ENCODE assay signal across 21 cellular contexts in the genomic region with DNA sequence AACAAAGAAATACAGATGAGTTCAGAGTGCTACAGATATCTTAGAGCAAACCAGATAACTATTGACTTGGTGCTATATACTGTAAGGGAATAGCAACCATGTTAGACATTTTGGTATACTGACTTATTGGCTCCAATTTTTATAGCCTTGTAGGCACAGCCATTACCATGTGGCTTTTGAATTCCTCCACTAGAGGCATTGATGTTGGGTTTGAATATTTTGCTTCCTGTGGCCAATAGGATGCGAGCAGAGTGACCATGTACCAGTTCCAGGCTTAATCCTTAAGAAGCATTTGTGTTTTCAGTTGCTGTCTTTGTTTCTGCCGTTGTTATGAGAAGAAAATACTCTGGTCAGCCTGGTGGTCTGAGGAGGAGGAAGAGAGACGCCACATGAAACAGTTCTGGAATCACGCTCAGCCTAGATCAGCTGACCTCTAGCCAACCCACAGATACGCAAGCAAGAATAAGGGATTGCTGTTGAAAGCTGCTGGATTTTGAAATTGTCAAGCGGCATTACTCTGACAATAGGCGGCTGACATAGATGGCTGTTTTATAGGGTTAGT.
DNase-seq lines count a peak whose midpoint lies in the region; ATAC-seq and TF ChIP-seq lines count a peak whose summit lies in the region.
"Had no signal": no experiment of that assay in that cellular context is flagged by ENCODE, and none has a peak within 500 bp of the region (broad histone marks: within the 10 kb centered on the region; RNA-seq: fewer than 3 reads in every experiment).

No MANE protein-coding gene starts in this region.

- DNase-seq in H9 (no peak), RPMI7951 (ENCODE audit: low read depth) (peak; percentile 74), immature natural killer cell (peak; percentile 3 to 22 (median 10)), Caco-2 (no peak)
- DNase-seq in activated effector memory CD4-positive, alpha-beta T cell treated with Interleukin-2 at 50 U/mL for 16 hours, result no peak
- DNase-seq in activated T-helper 1 cell treated with anti-CD3 and anti-CD28 coated beads, Interleukin-12 subunit alpha, Interleukin-12 subunit beta, Interleukin-2, Interleukin-4 antibody, amounts not matched to agents 30 ng/mL and 10 ng/mL and 1 ng/mL, durations not matched to agents 14 hours and 24 hours and 36 hours (ENCODE audit: low spot score), result no peak
- DNase-seq: ACHN, activated gamma-delta T cell, C1 segment of cervical spinal cord, GDM1, Kasumi-1, naive B cell, NCI-H1436, NCI-H510A treated with DMSO at 0.1 percent for 48 hours, SHP77, T-helper 2 cell had no signal

- ATAC-seq in HG03045 (IDR thresholded peaks at IDR 0.05; ENCODE audit: unreplicated experiment), result no peak
- ATAC-seq: gastroesophageal sphincter had no signal

- no CpG with 5 or more reads among the region's 7 CpGs for WGBS in H9 (ENCODE audit: extremely low coverage, insufficient read length, low lambda C conversion rate)

- H2BK15ac ChIP-seq in H9 (ENCODE audit: low read depth, low read length), result no peak overlapping the region

- no peak overlapping the region for H2AFZ ChIP-seq in H9 (ENCODE audit: low read length)

- no peak overlapping the region for H3K27ac Mint-ChIP-seq in H9
- no peak overlapping the region for H3K27ac Mint-ChIP-seq in immature natural killer cell
- no peak overlapping the region for H3K27ac Mint-ChIP-seq in Caco-2 (ENCODE audit: unreplicated experiment)
- no peak overlapping the region for H3K27ac Mint-ChIP-seq in activated T-helper 1 cell treated with anti-CD3 and anti-CD28 coated beads, Interleukin-12 subunit alpha, Interleukin-12 subunit beta, Interleukin-2, Interleukin-4 antibody, amounts not matched to agents 30 ng/mL and 10 ng/mL and 1 ng/mL, durations not matched to agents 14 hours and 24 hours and 36 hours
- H3K27ac Mint-ChIP-seq: naive B cell had no signal

- no peak overlapping the region for H3K18ac ChIP-seq in H9 (ENCODE audit: insufficient read length, low read depth, low read length)

- no peak overlapping the region for H3K4me2 ChIP-seq in H9 (ENCODE audit: insufficient read depth, insufficient read length, low read length)

- no peak overlapping the region for H2BK120ac ChIP-seq in H9 (ENCODE audit: low read depth, low read length, poor library complexity, severe bottlenecking)

- H3K9me3 ChIP-seq in H9 (ENCODE audit: control insufficient read depth, low read depth, low read length), result no peaks in the 10 kb centered on the region
- no peaks in the 10 kb centered on the region for H3K9me3 ChIP-seq in Caco-2
- H3K9me3 ChIP-seq: gastroesophageal sphincter, right atrium auricular region had no signal

- no peaks in the 10 kb centered on the region for H3K36me3 ChIP-seq in Caco-2 (ENCODE audit: control insufficient read depth, insufficient read depth, low read length)
- H3K36me3 ChIP-seq: gastroesophageal sphincter, right atrium auricular region had no signal

- no peak overlapping the region for H3T11ph ChIP-seq in H9 (ENCODE audit: low read length)

- no peaks in the 10 kb centered on the region; the same call in 1 of the 2 replicates for H3K4me1 ChIP-seq in H9 (ENCODE audit: insufficient read depth, low read length)
- peaks cover 10% of the 10 kb centered on the region for H3K4me1 ChIP-seq in Caco-2
- H3K4me1 ChIP-seq: gastroesophageal sphincter, right atrium auricular region had no signal

- H3K56ac ChIP-seq in H9 (ENCODE audit: insufficient read length, low read depth, low read length), result no peak overlapping the region

- no peak overlapping the region for H2BK12ac ChIP-seq in H9 (ENCODE audit: insufficient read length, low read depth, low read length)

- H2AK5ac ChIP-seq in H9 (ENCODE audit: insufficient read length, low read length), result no peak overlapping the region

- TF ChIP-seq CTCF in 22Rv1 (IDR thresholded peaks at IDR 0.05) (peak; percentile 25), H9 (conservative IDR thresholded peaks at IDR 0.05) (0 out of 3 replicates have a peak, but pooled peaks have one; percentile 15), Caco-2 (IDR thresholded peaks at IDR 0.05; ENCODE audit: insufficient read depth in 1 of 2, low read depth in 1 of 2, low read length in 1 of 2, severe bottlenecking in 1 of 2, unreplicated experiment in 1 of 2) (no peak)

- H4K20me1 ChIP-seq in H9 (ENCODE audit: control insufficient read depth, insufficient read depth, insufficient read length), result no peaks in the 10 kb centered on the region

- H3K27me3 ChIP-seq in H9 (ENCODE audit: insufficient read depth, low read length), result no peaks in the 10 kb centered on the region
- no peaks in the 10 kb centered on the region for H3K27me3 ChIP-seq in Caco-2 (replicated peaks; ENCODE audit: control insufficient read depth, insufficient read depth, low read length)
- H3K27me3 ChIP-seq: gastroesophageal sphincter, right atrium auricular region had no signal

- H3K9me3 Mint-ChIP-seq in H9 (no peaks in the 10 kb centered on the region), immature natural killer cell (no peaks in the 10 kb centered on the region), Caco-2 (ENCODE audit: unreplicated experiment) (peaks cover 13% of the 10 kb centered on the region)
- H3K9me3 Mint-ChIP-seq in activated T-helper 1 cell treated with anti-CD3 and anti-CD28 coated beads, Interleukin-12 subunit alpha, Interleukin-12 subunit beta, Interleukin-2, Interleukin-4 antibody, amounts not matched to agents 30 ng/mL and 10 ng/mL and 1 ng/mL, durations not matched to agents 14 hours and 24 hours and 36 hours, result no peaks in the 10 kb centered on the region
- H3K9me3 Mint-ChIP-seq: naive B cell had no signal

- POLR2A ChIA-PET in Caco-2 (lab: Charles Lee), result no interaction called here

- H2BK5ac ChIP-seq in H9 (ENCODE audit: insufficient read length, low read length), result no peak overlapping the region

- no peak overlapping the region for H4K91ac ChIP-seq in H9 (ENCODE audit: insufficient read length, low read depth, low read length)

- no peak overlapping the region for H3K9ac ChIP-seq in H9 (ENCODE audit: extremely low read depth, insufficient read length, low read length)

- H3K36me3 Mint-ChIP-seq in H9 (ENCODE audit: insufficient read depth in 1 of 3, low read depth in 3 of 3) (no peaks in the 10 kb centered on the region), immature natural killer cell (no peaks in the 10 kb centered on the region), Caco-2 (ENCODE audit: insufficient read depth, unreplicated experiment) (no peaks in the 10 kb centered on the region)
- H3K36me3 Mint-ChIP-seq in activated T-helper 1 cell treated with anti-CD3 and anti-CD28 coated beads, Interleukin-12 subunit alpha, Interleukin-12 subunit beta, Interleukin-2, Interleukin-4 antibody, amounts not matched to agents 30 ng/mL and 10 ng/mL and 1 ng/mL, durations not matched to agents 14 hours and 24 hours and 36 hours (ENCODE audit: low read depth), result peaks cover 2% of the 10 kb centered on the region
- H3K36me3 Mint-ChIP-seq: naive B cell had no signal

- CTCF ChIA-PET in Caco-2 (lab: Charles Lee), result no interaction called here

- H3K4me3 ChIP-seq in Caco-2 (ENCODE audit: low read depth, low read length), result no peak overlapping the region
- H3K4me3 ChIP-seq: gastroesophageal sphincter, right atrium auricular region had no signal

- no peak overlapping the region for H2BK20ac ChIP-seq in H9 (ENCODE audit: low read depth, low read length, poor library complexity, severe bottlenecking)

- H3K4me1 Mint-ChIP-seq in H9 (peaks cover 0 to 4% of the 10 kb centered on the region in 2 experiments; a peak in 2 of 4 replicates), immature natural killer cell (no peaks in the 10 kb centered on the region), Caco-2 (ENCODE audit: low read depth, unreplicated experiment) (no peaks in the 10 kb centered on the region)
- peaks cover 18% of the 10 kb centered on the region for H3K4me1 Mint-ChIP-seq in activated T-helper 1 cell treated with anti-CD3 and anti-CD28 coated beads, Interleukin-12 subunit alpha, Interleukin-12 subunit beta, Interleukin-2, Interleukin-4 antibody, amounts not matched to agents 30 ng/mL and 10 ng/mL and 1 ng/mL, durations not matched to agents 14 hours and 24 hours and 36 hours (ENCODE audit: low read depth)
- H3K4me1 Mint-ChIP-seq: naive B cell had no signal

- intact Hi-C loops in Caco-2 (cut with micrococcal nuclease; ENCODE audit: unreplicated experiment), result loop anchor here (5.0 kb wide), 2 partner anchors 107 to 402 kb away; partner anchors contain the start of gene TNIK
- intact Hi-C loops in activated T-helper 1 cell treated with anti-CD3 and anti-CD28 coated beads, Interleukin-12 subunit alpha, Interleukin-12 subunit beta, Interleukin-2, Interleukin-4 antibody, amounts not matched to agents 30 ng/mL and 10 ng/mL and 1 ng/mL, durations not matched to agents 14 hours and 24 hours and 36 hours (cut with micrococcal nuclease), result loop anchor here (5.0 to 10.0 kb wide), 2 partner anchors 242 to 705 kb away; no protein-coding TSS in a partner anchor

- H3K14ac ChIP-seq in H9 (ENCODE audit: insufficient read depth, low read length), result no peak overlapping the region

- no peak overlapping the region for H4K5ac ChIP-seq in H9 (ENCODE audit: insufficient read length, low read depth, low read length)

- H3K23ac ChIP-seq in H9 (ENCODE audit: insufficient read length, low read depth, low read length), result no peak overlapping the region

- H3K4me3 Mint-ChIP-seq in H9 (no peak overlapping the region), immature natural killer cell (no peak overlapping the region), Caco-2 (ENCODE audit: unreplicated experiment) (no peak overlapping the region)
- no peak overlapping the region for H3K4me3 Mint-ChIP-seq in activated T-helper 1 cell treated with anti-CD3 and anti-CD28 coated beads, Interleukin-12 subunit alpha, Interleukin-12 subunit beta, Interleukin-2, Interleukin-4 antibody, amounts not matched to agents 30 ng/mL and 10 ng/mL and 1 ng/mL, durations not matched to agents 14 hours and 24 hours and 36 hours
- H3K4me3 Mint-ChIP-seq: naive B cell had no signal

- H3K27me3 Mint-ChIP-seq in H9 (ENCODE audit: low read depth), result no peaks in the 10 kb centered on the region
- H3K27me3 Mint-ChIP-seq in immature natural killer cell (ENCODE audit: low read depth in 3 of 3), result peaks cover 7 to 19% (median 9%) of the 10 kb centered on the region in 3 donors
- H3K27me3 Mint-ChIP-seq in Caco-2 (ENCODE audit: insufficient read depth, unreplicated experiment), result no peaks in the 10 kb centered on the region
- H3K27me3 Mint-ChIP-seq in activated T-helper 1 cell treated with anti-CD3 and anti-CD28 coated beads, Interleukin-12 subunit alpha, Interleukin-12 subunit beta, Interleukin-2, Interleukin-4 antibody, amounts not matched to agents 30 ng/mL and 10 ng/mL and 1 ng/mL, durations not matched to agents 14 hours and 24 hours and 36 hours (ENCODE audit: insufficient read depth), result peaks cover 21% of the 10 kb centered on the region

- H3K23me2 ChIP-seq in H9 (ENCODE audit: insufficient read length, low read depth, low read length, poor library complexity, severe bottlenecking), result no peaks in the 10 kb centered on the region

- no TSS peak for BruUV-seq in Caco-2 (replicated peaks; lab: Mats Ljungman, UMichigan)

- H4K8ac ChIP-seq in H9 (replicated peaks; ENCODE audit: insufficient read length, low read depth, low read length), result no peak overlapping the region

- H3K27ac ChIP-seq in 22Rv1 (no peak overlapping the region), H9 (ENCODE audit: insufficient read length, low read depth, low read length) (no peak overlapping the region)
- H3K27ac ChIP-seq: gastroesophageal sphincter, right atrium auricular region, VCaP had no signal

- no peaks in the 10 kb centered on the region for H3K79me1 ChIP-seq in H9 (ENCODE audit: insufficient read depth, low read depth, low read length, poor library complexity, severe bottlenecking)

- no peak overlapping the region for H3K4ac ChIP-seq in H9 (ENCODE audit: low read depth, low read length)

- no peaks in the 10 kb centered on the region for H3K79me2 ChIP-seq in H9 (ENCODE audit: insufficient read depth, low read length)

Comparison
In these comparisons a context has a peak if more than half of its experiments do, and no peak if none do; other contexts are left out.
1. CTCF ChIP-seq: peak in 22Rv1 (single experiment) and H9 (single experiment); none in Caco-2 (0 of 2).
2. DNase-seq: peak in RPMI7951 (single experiment) and immature natural killer cell (3 of 3); none in H9 (single experiment), activated effector memory CD4-positive, alpha-beta T cell treated with Interleukin-2 at 50 U/mL for 16 hours (single experiment), Caco-2 (0 of 2) and activated T-helper 1 cell treated with anti-CD3 and anti-CD28 coated beads, Interleukin-12 subunit alpha, Interleukin-12 subunit beta, Interleukin-2, Interleukin-4 antibody, amounts not matched to agents 30 ng/mL and 10 ng/mL and 1 ng/mL, durations not matched to agents 14 hours and 24 hours and 36 hours (single experiment).